In genomic region chr13:27496006-27496405, GRCh38 we compare ENCODE assay signal across 17 cellular contexts. TPM values are rescaled to one million over a fixed set of nuclear protein-coding genes. Genes with fewer than 3 reads are reported as not detected.
DNase-seq lines count a peak whose midpoint lies in the region; ATAC-seq and TF ChIP-seq lines count a peak whose summit lies in the region.
"Had no signal": no experiment of that assay in that cellular context is flagged by ENCODE, and none has a peak within 500 bp of the region (broad histone marks: within the 10 kb centered on the region; RNA-seq: fewer than 3 reads in every experiment).

No MANE protein-coding gene starts in this region.

- H3K4me1 ChIP-seq in neural progenitor cell, result peaks cover 15% of the 10 kb centered on the region
- H3K4me1 ChIP-seq: Caco-2 had no signal

- H3K9ac ChIP-seq in neural progenitor cell, result no peak overlapping the region

- no peak overlapping the region for H3K4me3 Mint-ChIP-seq in neural progenitor cell
- H3K4me3 Mint-ChIP-seq: CD4-positive, alpha-beta memory T cell; GM23338; H9 had no signal

- DNase-seq in NCI-H748 (lab: John Stamatoyannopoulos, UW; ENCODE audit: unreplicated experiment) (peak; percentile 70), NCI-H748 treated with DMSO at 0.1 percent for 48 hours (lab: John Stamatoyannopoulos, UW) (no peak), cerebellar cortex (ENCODE audit: low spot score) (peak; percentile 21), neural progenitor cell (ENCODE audit: low spot score) (no peak), AG08396 (ENCODE audit: low spot score) (no peak)
- DNase-seq: AML-193; Caco-2; CD4-positive, alpha-beta memory T cell; DMS153; DND-41; GDM1; H9 had no signal

- peaks cover 3% of the 10 kb centered on the region for H3K27me3 Mint-ChIP-seq in neural progenitor cell (ENCODE audit: insufficient read depth, low read depth)

- peaks cover 13% of the 10 kb centered on the region for H3K4me1 Mint-ChIP-seq in neural progenitor cell
- H3K4me1 Mint-ChIP-seq: CD4-positive, alpha-beta memory T cell had no signal

- no peaks in the 10 kb centered on the region for H3K9me3 Mint-ChIP-seq in neural progenitor cell
- H3K9me3 Mint-ChIP-seq: CD4-positive, alpha-beta memory T cell; GM23338; H9 had no signal

- H3K4me3 ChIP-seq in neural progenitor cell, result no peak overlapping the region
- H3K4me3 ChIP-seq: GM12878, GM23338 had no signal

- H3K9me3 ChIP-seq in neural progenitor cell (ENCODE audit: low read depth), result no peaks in the 10 kb centered on the region
- H3K9me3 ChIP-seq: Caco-2 had no signal

- no peaks in the 10 kb centered on the region for H3K79me2 ChIP-seq in neural progenitor cell (ENCODE audit: low read depth)

- H2AFZ ChIP-seq in neural progenitor cell (replicated peaks), result no peak overlapping the region
- H2AFZ ChIP-seq: GM23338 had no signal

- H3K4me2 ChIP-seq in neural progenitor cell, result peak overlapping the region; percentile 56
- H3K4me2 ChIP-seq: GM23338 had no signal

- H3K27ac ChIP-seq in neural progenitor cell, result no peak overlapping the region
- H3K27ac ChIP-seq: 22Rv1 had no signal

- no peak overlapping the region for H3K27ac Mint-ChIP-seq in neural progenitor cell
- H3K27ac Mint-ChIP-seq: CD4-positive, alpha-beta memory T cell; GM23338 had no signal

- H3K36me3 Mint-ChIP-seq in neural progenitor cell, result no peaks in the 10 kb centered on the region
- H3K36me3 Mint-ChIP-seq: CD4-positive, alpha-beta memory T cell had no signal

- H3K36me3 ChIP-seq in neural progenitor cell, result no peaks in the 10 kb centered on the region

- H3F3A ChIP-seq in neural progenitor cell (ENCODE audit: low read depth), result peaks cover 7% of the 10 kb centered on the region

- H3K27me3 ChIP-seq in neural progenitor cell, result no peaks in the 10 kb centered on the region

- TF ChIP-seq CTCF in neural progenitor cell (IDR thresholded peaks at IDR 0.05), result no peak

- ATAC-seq in GM18498 (IDR thresholded peaks at IDR 0.05; ENCODE audit: unreplicated experiment), result no peak
- ATAC-seq: GM12878, HCT116 had no signal

- H4K20me1 ChIP-seq in neural progenitor cell (ENCODE audit: low read depth), result no peaks in the 10 kb centered on the region

RNA-seq across cellular contexts. Expression of gene MTIF3, which starts 45.6 kb away (rescaled TPM):
- total RNA-seq in neural progenitor cell (ENCODE audit: low replicate concordance), result 47.0 and 65.8 TPM in 2 replicates

Comparison
In these comparisons a context has a peak if more than half of its experiments do, and no peak if none do; other contexts are left out.
1. DNase-seq: peak in NCI-H748 (single experiment) and cerebellar cortex (single experiment); none in NCI-H748 treated with DMSO at 0.1 percent for 48 hours (single experiment), neural progenitor cell (single experiment) and AG08396 (single experiment).